25 cellular contexts compared by ENCODE assay signal in genomic region chr3:23377928-23378672, GRCh38.
A peak's percentile ranks its signal among the peaks of the same experiment; 100 is the strongest.
DNase-seq lines count a peak whose midpoint lies in the region; ATAC-seq and TF ChIP-seq lines count a peak whose summit lies in the region.
"Had no signal": no experiment of that assay in that cellular context is flagged by ENCODE, and none has a peak within 500 bp of the region (broad histone marks: within the 10 kb centered on the region; RNA-seq: fewer than 3 reads in every experiment).

No MANE protein-coding gene starts in this region.

- WGBS in H9 (ENCODE audit: extremely low coverage, insufficient read length, low lambda C conversion rate), result no CpG with 5 or more reads among the region's 1 CpG

- peak; percentile 50 for ATAC-seq in HG03095 (IDR thresholded peaks at IDR 0.05; ENCODE audit: unreplicated experiment)
- ATAC-seq: activated CD8-positive, alpha-beta T cell treated with anti-CD3 and anti-CD28 coated beads, Interleukin-2, amount 10 ng/mL, durations not matched to agents 7 days and 5 days; activated naive CD8-positive, alpha-beta T cell treated with anti-CD3 and anti-CD28 coated beads, Interleukin-2, amount 50 U/mL, for 24 hours; gastrocnemius medialis; WTC11 had no signal

- no peaks in the 10 kb centered on the region for H4K20me1 ChIP-seq in H9 (ENCODE audit: control insufficient read depth, insufficient read depth, insufficient read length)

- H3K9me3 Mint-ChIP-seq in H9, result no peaks in the 10 kb centered on the region
- H3K9me3 Mint-ChIP-seq: activated T-helper 1 cell treated with anti-CD3 and anti-CD28 coated beads, Interleukin-12 subunit alpha, Interleukin-12 subunit beta, Interleukin-2, Interleukin-4 antibody, amounts not matched to agents 30 ng/mL and 10 ng/mL and 1 ng/mL, durations not matched to agents 14 hours and 24 hours and 36 hours; WTC11 had no signal

- H3K4me3 Mint-ChIP-seq in H9, result no peak overlapping the region
- H3K4me3 Mint-ChIP-seq: activated CD8-positive, alpha-beta T cell treated with anti-CD3 and anti-CD28 coated beads, Interleukin-2, amount 10 ng/mL, durations not matched to agents 7 days and 5 days; activated naive CD8-positive, alpha-beta T cell treated with anti-CD3 and anti-CD28 coated beads, Interleukin-2, amount 50 U/mL, for 24 hours; activated T-helper 1 cell treated with anti-CD3 and anti-CD28 coated beads, Interleukin-12 subunit alpha, Interleukin-12 subunit beta, Interleukin-2, Interleukin-4 antibody, amounts not matched to agents 30 ng/mL and 10 ng/mL and 1 ng/mL, durations not matched to agents 14 hours and 24 hours and 36 hours; T-helper 1 cell treated with Interleukin-12 subunit alpha and Interleukin-12 subunit beta and Interleukin-4 antibody, amounts not matched to agents 30 μg/mL and 1 μg/mL, for 36 hours; WTC11 had no signal

- H3K9me3 ChIP-seq in H9 (ENCODE audit: control insufficient read depth, low read depth, low read length), result no peaks in the 10 kb centered on the region
- H3K9me3 ChIP-seq: gastrocnemius medialis, neutrophil, tibial artery had no signal

- no peaks in the 10 kb centered on the region for H3K36me3 Mint-ChIP-seq in H9 (ENCODE audit: insufficient read depth in 1 of 3, low read depth in 3 of 3)
- H3K36me3 Mint-ChIP-seq: WTC11 had no signal

- no peak overlapping the region for H3K56ac ChIP-seq in H9 (ENCODE audit: insufficient read length, low read depth, low read length)

- H3K23ac ChIP-seq in H9 (ENCODE audit: insufficient read length, low read depth, low read length), result no peak overlapping the region

- H3K79me1 ChIP-seq in H9 (ENCODE audit: insufficient read depth, low read depth, low read length, poor library complexity, severe bottlenecking), result no peaks in the 10 kb centered on the region

- no peaks in the 10 kb centered on the region for H3K27me3 ChIP-seq in H9 (ENCODE audit: insufficient read depth, low read length)
- H3K27me3 ChIP-seq: gastrocnemius medialis, neutrophil, tibial artery had no signal

- DNase-seq in NOMO-1 (lab: John Stamatoyannopoulos, UW; ENCODE audit: unreplicated experiment in 2 of 2) (peak; percentile 4 to 41), NOMO-1 treated with dmso at 0.1 percent for 144 hours (lab: John Stamatoyannopoulos, UW; ENCODE audit: unreplicated experiment) (no peak), NOMO-1 treated with DMSO at 0.1 percent for 48 hours (lab: John Stamatoyannopoulos, UW; ENCODE audit: unreplicated experiment) (peak; percentile 35), kidney glomerular epithelial cell (lab: John Stamatoyannopoulos, UW) (no peak), H9 (no peak), SHP77 (lab: John Stamatoyannopoulos, UW) (no peak)
- no peak for DNase-seq in NK-92 treated with Interleukin-12 subunit alpha and Interleukin-12 subunit beta, amount 100 ng/mL, for 24 hours (lab: John Stamatoyannopoulos, UW)
- DNase-seq: activated CD8-positive, alpha-beta T cell treated with anti-CD3 and anti-CD28 coated beads, Interleukin-2, amount 10 ng/mL, durations not matched to agents 7 days and 5 days; activated naive CD8-positive, alpha-beta T cell treated with anti-CD3 and anti-CD28 coated beads, Interleukin-2, amount 50 U/mL, for 24 hours; C1 segment of cervical spinal cord; dermis blood vessel endothelial cell; DMS 273 treated with DMSO at 0.1 percent for 48 hours; gastrocnemius medialis; NCI-H2029 treated with DMSO at 0.1 percent for 48 hours; NCI-H69; stimulated activated naive CD4-positive, alpha-beta T cell; tibial artery had no signal

- no peak overlapping the region for H3K4me2 ChIP-seq in H9 (ENCODE audit: insufficient read depth, insufficient read length, low read length)

- no peaks in the 10 kb centered on the region for H3K27me3 Mint-ChIP-seq in H9 (ENCODE audit: low read depth)
- H3K27me3 Mint-ChIP-seq: activated naive CD8-positive, alpha-beta T cell treated with anti-CD3 and anti-CD28 coated beads, Interleukin-2, amount 50 U/mL, for 24 hours had no signal

- no peak overlapping the region for H3K18ac ChIP-seq in H9 (ENCODE audit: insufficient read length, low read depth, low read length)

- H4K5ac ChIP-seq in H9 (ENCODE audit: insufficient read length, low read depth, low read length), result no peak overlapping the region

- H4K8ac ChIP-seq in H9 (replicated peaks; ENCODE audit: insufficient read length, low read depth, low read length), result no peak overlapping the region

- H3K14ac ChIP-seq in H9 (ENCODE audit: insufficient read depth, low read length), result no peak overlapping the region

- no peak overlapping the region for H3T11ph ChIP-seq in H9 (ENCODE audit: low read length)

- no peak overlapping the region for H3K27ac Mint-ChIP-seq in H9
- H3K27ac Mint-ChIP-seq: activated CD8-positive, alpha-beta T cell treated with anti-CD3 and anti-CD28 coated beads, Interleukin-2, amount 10 ng/mL, durations not matched to agents 7 days and 5 days; activated naive CD8-positive, alpha-beta T cell treated with anti-CD3 and anti-CD28 coated beads, Interleukin-2, amount 50 U/mL, for 24 hours; activated T-helper 1 cell treated with anti-CD3 and anti-CD28 coated beads, Interleukin-12 subunit alpha, Interleukin-12 subunit beta, Interleukin-2, Interleukin-4 antibody, amounts not matched to agents 30 ng/mL and 10 ng/mL and 1 ng/mL, durations not matched to agents 14 hours and 24 hours and 36 hours; T-helper 1 cell treated with Interleukin-12 subunit alpha and Interleukin-12 subunit beta and Interleukin-4 antibody, amounts not matched to agents 30 μg/mL and 1 μg/mL, for 36 hours; WTC11 had no signal

- H3K4ac ChIP-seq in H9 (ENCODE audit: low read depth, low read length), result no peak overlapping the region

- H3K9ac ChIP-seq in H9 (ENCODE audit: extremely low read depth, insufficient read length, low read length), result no peak overlapping the region

- no peak overlapping the region for H3K27ac ChIP-seq in H9 (ENCODE audit: insufficient read length, low read depth, low read length)
- H3K27ac ChIP-seq: 22Rv1, epithelial cell of prostate, neutrophil, RWPE1, tibial artery had no signal

- no peak overlapping the region for H2AK5ac ChIP-seq in H9 (ENCODE audit: insufficient read length, low read length)

- H2AFZ ChIP-seq in H9 (ENCODE audit: low read length), result no peak overlapping the region

- H3K4me1 Mint-ChIP-seq in H9, result peaks cover 3% of the 10 kb centered on the region in 2 experiments

- no peak overlapping the region for H2BK12ac ChIP-seq in H9 (ENCODE audit: insufficient read length, low read depth, low read length)

- H2BK5ac ChIP-seq in H9 (ENCODE audit: insufficient read length, low read length), result no peak overlapping the region

- H4K91ac ChIP-seq in H9 (ENCODE audit: insufficient read length, low read depth, low read length), result no peak overlapping the region

- H2BK120ac ChIP-seq in H9 (ENCODE audit: low read depth, low read length, poor library complexity, severe bottlenecking), result no peak overlapping the region

- H3K79me2 ChIP-seq in H9 (ENCODE audit: insufficient read depth, low read length), result no peaks in the 10 kb centered on the region

- no peak overlapping the region for H2BK20ac ChIP-seq in H9 (ENCODE audit: low read depth, low read length, poor library complexity, severe bottlenecking)

- H2BK15ac ChIP-seq in H9 (ENCODE audit: low read depth, low read length), result no peak overlapping the region

- no peak for TF ChIP-seq CTCF in H9 (conservative IDR thresholded peaks at IDR 0.05)

- peaks cover 2% of the 10 kb centered on the region; the same call in 1 of the 2 replicates for H3K4me1 ChIP-seq in H9 (ENCODE audit: insufficient read depth, low read length)

- no peaks in the 10 kb centered on the region for H3K23me2 ChIP-seq in H9 (ENCODE audit: insufficient read length, low read depth, low read length, poor library complexity, severe bottlenecking)

Comparison
In these comparisons a context has a peak if more than half of its experiments do, and no peak if none do; other contexts are left out.
1. DNase-seq: peak in NOMO-1 (2 of 2) and NOMO-1 treated with DMSO at 0.1 percent for 48 hours (single experiment); none in NOMO-1 treated with dmso at 0.1 percent for 144 hours (single experiment), kidney glomerular epithelial cell (single experiment), NK-92 treated with Interleukin-12 subunit alpha and Interleukin-12 subunit beta, amount 100 ng/mL, for 24 hours (single experiment), H9 (single experiment) and SHP77 (0 of 2).